13 cellular contexts compared by ENCODE assay signal in genomic region chr4:10007772-10008171, GRCh38. TPM values are rescaled to one million over a fixed set of nuclear protein-coding genes. Genes with fewer than 3 reads are reported as not detected.
DNase-seq lines count a peak whose midpoint lies in the region; ATAC-seq and TF ChIP-seq lines count a peak whose summit lies in the region.
"Had no signal": no experiment of that assay in that cellular context is flagged by ENCODE, and none has a peak within 500 bp of the region (broad histone marks: within the 10 kb centered on the region; RNA-seq: fewer than 3 reads in every experiment).

No MANE protein-coding gene starts in this region.

- intact Hi-C loops in activated CD8-positive, alpha-beta T cell treated with anti-CD3 and anti-CD28 coated beads for 36 hours (cut with micrococcal nuclease), result no loop called here
- intact Hi-C loops in PC-3 (cut with micrococcal nuclease), result loop anchor here (2.0 to 5.0 kb wide), 2 partner anchors 65 to 109 kb away; partner anchors contain the start of gene WDR1
- intact Hi-C loops in OCI-LY7 (cut with micrococcal nuclease; ENCODE audit: unreplicated experiment), result no loop called here

- no peaks in the 10 kb centered on the region for H3K9me2 ChIP-seq in PC-3 (replicated peaks; ENCODE audit: low read length)
- H3K9me2 ChIP-seq in OCI-LY7 (ENCODE audit: insufficient read depth, low read length), result no peaks in the 10 kb centered on the region

- no peaks in the 10 kb centered on the region for H4K20me1 ChIP-seq in PC-3 (ENCODE audit: low read length)
- H4K20me1 ChIP-seq in OCI-LY7 (ENCODE audit: insufficient read depth, low read length), result no peaks in the 10 kb centered on the region

- peaks cover 10% of the 10 kb centered on the region for H3F3A ChIP-seq in PC-3 (ENCODE audit: low read length, unreplicated experiment)

- H3K4me3 Mint-ChIP-seq in activated CD8-positive, alpha-beta T cell treated with anti-CD3 and anti-CD28 coated beads for 36 hours, result no peak overlapping the region
- no peak overlapping the region for H3K4me3 Mint-ChIP-seq in activated CD8-positive, alpha-beta T cell treated with anti-CD3 and anti-CD28 coated beads, Interleukin-2, amount 10 ng/mL, durations not matched to agents 7 days and 5 days
- no peak overlapping the region for H3K4me3 Mint-ChIP-seq in nephron progenitor cell
- H3K4me3 Mint-ChIP-seq: T-helper 2 cell treated with Interferon-gamma antibody and Interleukin-4, amounts not matched to agents 5 μg/mL and 100 μg/mL, for 36 hours had no signal

- TF ChIP-seq CTCF in activated CD8-positive, alpha-beta T cell treated with anti-CD3 and anti-CD28 coated beads for 36 hours (IDR thresholded peaks at IDR 0.05), result no peak
- no peak for TF ChIP-seq CTCF in PC-3 (conservative IDR thresholded peaks at IDR 0.05; ENCODE audit: low read depth, low read length)
- TF ChIP-seq CTCF in nephron progenitor cell (IDR thresholded peaks at IDR 0.05), result no peak
- no peak for TF ChIP-seq CTCF in OCI-LY7 (conservative IDR thresholded peaks at IDR 0.05; ENCODE audit: low read length)

- peaks cover 43% of the 10 kb centered on the region for H3K4me1 ChIP-seq in PC-3 (ENCODE audit: insufficient read depth, low read length)
- no peaks in the 10 kb centered on the region for H3K4me1 ChIP-seq in OCI-LY7 (ENCODE audit: insufficient read depth, low read length, poor library complexity, severe bottlenecking)

- H3K36me3 ChIP-seq in PC-3 (ENCODE audit: low read depth, low read length) (no peaks in the 10 kb centered on the region), OCI-LY7 (ENCODE audit: insufficient read depth, low read length) (no peaks in the 10 kb centered on the region)

- ATAC-seq in activated CD8-positive, alpha-beta T cell treated with anti-CD3 and anti-CD28 coated beads for 36 hours, result no peak
- no peak for ATAC-seq in activated CD8-positive, alpha-beta T cell treated with anti-CD3 and anti-CD28 coated beads, Interleukin-2, amount 10 ng/mL, durations not matched to agents 7 days and 5 days
- ATAC-seq in HG02642 (IDR thresholded peaks at IDR 0.05; ENCODE audit: poor library complexity, unreplicated experiment) (peak; percentile 61), PC-3 (no peak)

- no peak for DNase-seq in activated CD8-positive, alpha-beta T cell treated with anti-CD3 and anti-CD28 coated beads for 36 hours
- DNase-seq in activated CD8-positive, alpha-beta T cell treated with anti-CD3 and anti-CD28 coated beads, Interleukin-2, amount 10 ng/mL, durations not matched to agents 7 days and 5 days, result no peak
- DNase-seq in PC-3 (no peak), substantia nigra (lab: John Stamatoyannopoulos, UW) (no peak), nephron progenitor cell (no peak), OCI-LY7 (ENCODE audit: low spot score) (no peak), SKM-1 treated with dmso at 0.1 percent for 144 hours (lab: John Stamatoyannopoulos, UW; ENCODE audit: unreplicated experiment) (no peak)
- DNase-seq: activated gamma-delta T cell treated with Interleukin-2 at 50 U/mL for 16 hours; effector memory CD4-positive, alpha-beta T cell; NCI-H510A treated with DMSO at 0.1 percent for 48 hours had no signal

- H2AFZ ChIP-seq in PC-3 (ENCODE audit: low read length) (no peak overlapping the region), OCI-LY7 (ENCODE audit: low read length) (no peak overlapping the region)

- H3K27me3 Mint-ChIP-seq in activated CD8-positive, alpha-beta T cell treated with anti-CD3 and anti-CD28 coated beads for 36 hours, result no peaks in the 10 kb centered on the region
- H3K27me3 Mint-ChIP-seq in activated CD8-positive, alpha-beta T cell treated with anti-CD3 and anti-CD28 coated beads, Interleukin-2, amount 10 ng/mL, durations not matched to agents 7 days and 5 days (ENCODE audit: low read depth), result no peaks in the 10 kb centered on the region
- peaks cover 12% of the 10 kb centered on the region for H3K27me3 Mint-ChIP-seq in nephron progenitor cell (ENCODE audit: low read depth, poor library complexity)

- H3K9me3 Mint-ChIP-seq in activated CD8-positive, alpha-beta T cell treated with anti-CD3 and anti-CD28 coated beads for 36 hours, result no peaks in the 10 kb centered on the region
- no peaks in the 10 kb centered on the region for H3K9me3 Mint-ChIP-seq in activated CD8-positive, alpha-beta T cell treated with anti-CD3 and anti-CD28 coated beads, Interleukin-2, amount 10 ng/mL, durations not matched to agents 7 days and 5 days (ENCODE audit: insufficient read depth)
- no peaks in the 10 kb centered on the region for H3K9me3 Mint-ChIP-seq in nephron progenitor cell
- H3K9me3 Mint-ChIP-seq: T-helper 2 cell treated with Interferon-gamma antibody and Interleukin-4, amounts not matched to agents 5 μg/mL and 100 μg/mL, for 36 hours had no signal

- H3K79me2 ChIP-seq in PC-3 (ENCODE audit: low read length) (no peaks in the 10 kb centered on the region), OCI-LY7 (ENCODE audit: insufficient read depth, low read depth, low read length) (no peaks in the 10 kb centered on the region)

- BruUV-seq in PC-3 (replicated peaks; lab: Mats Ljungman, UMichigan), result no TSS peak
- no TSS peak for BruUV-seq in OCI-LY7 (replicated peaks; lab: Mats Ljungman, UMichigan)

- peaks cover 3% of the 10 kb centered on the region for H3K36me3 Mint-ChIP-seq in activated CD8-positive, alpha-beta T cell treated with anti-CD3 and anti-CD28 coated beads for 36 hours (ENCODE audit: low read depth)
- peaks cover 8% of the 10 kb centered on the region for H3K36me3 Mint-ChIP-seq in activated CD8-positive, alpha-beta T cell treated with anti-CD3 and anti-CD28 coated beads, Interleukin-2, amount 10 ng/mL, durations not matched to agents 7 days and 5 days (ENCODE audit: low read depth)
- no peaks in the 10 kb centered on the region for H3K36me3 Mint-ChIP-seq in nephron progenitor cell (ENCODE audit: low read depth)

- H3K27ac ChIP-seq in PC-3 (ENCODE audit: low read length) (peak overlapping the region; percentile 100), substantia nigra (ENCODE audit: low read depth, low read length, poor library complexity, severe bottlenecking) (peak overlapping the region; percentile 39), OCI-LY7 (ENCODE audit: low read depth, low read length, poor library complexity, severe bottlenecking) (no peak overlapping the region)

- H3K9me3 ChIP-seq in PC-3 (ENCODE audit: low read length) (no peaks in the 10 kb centered on the region), OCI-LY7 (ENCODE audit: low read length) (no peaks in the 10 kb centered on the region)

- H3K27me3 ChIP-seq in PC-3 (ENCODE audit: low read length), result no peaks in the 10 kb centered on the region

- peaks cover 62% of the 10 kb centered on the region for H3K4me1 Mint-ChIP-seq in activated CD8-positive, alpha-beta T cell treated with anti-CD3 and anti-CD28 coated beads for 36 hours (ENCODE audit: low read depth)
- peaks cover 68% of the 10 kb centered on the region for H3K4me1 Mint-ChIP-seq in activated CD8-positive, alpha-beta T cell treated with anti-CD3 and anti-CD28 coated beads, Interleukin-2, amount 10 ng/mL, durations not matched to agents 7 days and 5 days (ENCODE audit: low read depth)
- peaks cover 13% of the 10 kb centered on the region for H3K4me1 Mint-ChIP-seq in nephron progenitor cell

- H3K27ac Mint-ChIP-seq in activated CD8-positive, alpha-beta T cell treated with anti-CD3 and anti-CD28 coated beads for 36 hours, result peak overlapping the region; percentile 68
- H3K27ac Mint-ChIP-seq in activated CD8-positive, alpha-beta T cell treated with anti-CD3 and anti-CD28 coated beads, Interleukin-2, amount 10 ng/mL, durations not matched to agents 7 days and 5 days, result no peak overlapping the region
- H3K27ac Mint-ChIP-seq in nephron progenitor cell, result no peak overlapping the region
- H3K27ac Mint-ChIP-seq: T-helper 2 cell treated with Interferon-gamma antibody and Interleukin-4, amounts not matched to agents 5 μg/mL and 100 μg/mL, for 36 hours had no signal

- H3K4me2 ChIP-seq in PC-3 (ENCODE audit: low read length) (peak overlapping the region; percentile 72), OCI-LY7 (ENCODE audit: low read length) (no peak overlapping the region)

- peak overlapping the region; percentile 87 for H3K9ac ChIP-seq in PC-3 (ENCODE audit: low read length)

- CTCF ChIA-PET in activated CD8-positive, alpha-beta T cell treated with anti-CD3 and anti-CD28 coated beads for 36 hours (lab: Charles Lee), result interaction anchor here (1.5 to 1.7 kb wide), 3 partner anchors 11 to 304 kb away, joined by 3 to 6 read pairs (median 5); no protein-coding TSS in a partner anchor
- CTCF ChIA-PET in activated CD8-positive, alpha-beta T cell treated with anti-CD3 and anti-CD28 coated beads, Interleukin-2, amount 10 ng/mL, durations not matched to agents 7 days and 5 days (lab: Charles Lee), result interaction anchor here (1.4 to 5.8 kb wide), 3 partner anchors 6 to 12 kb away, joined by 3 to 44 read pairs (median 8); no protein-coding TSS in a partner anchor
- CTCF ChIA-PET in PC-3 (lab: Charles Lee) (no interaction called here), OCI-LY7 (lab: Charles Lee; ENCODE audit: unreplicated experiment) (interaction anchor here (0.6 kb wide), 1 partner anchor 123 kb away, joined by 3 read pairs; no protein-coding TSS in a partner anchor)

- POLR2A ChIA-PET in activated CD8-positive, alpha-beta T cell treated with anti-CD3 and anti-CD28 coated beads for 36 hours (lab: Charles Lee), result interaction anchor here (1.1 to 2.3 kb wide), 3 partner anchors 8 to 110 kb away, joined by 3 to 7 read pairs (median 4); partner anchors contain the start of gene WDR1
- POLR2A ChIA-PET in activated CD8-positive, alpha-beta T cell treated with anti-CD3 and anti-CD28 coated beads, Interleukin-2, amount 10 ng/mL, durations not matched to agents 7 days and 5 days (lab: Charles Lee), result interaction anchor here (1.1 kb wide), 1 partner anchor 45 kb away, joined by 3 read pairs; no protein-coding TSS in a partner anchor
- POLR2A ChIA-PET in PC-3 (lab: Charles Lee; ENCODE audit: unreplicated experiment) (interaction anchor here (0.7 to 0.8 kb wide), 2 partner anchors 102 to 109 kb away, joined by 4 read pairs; partner anchors contain the start of gene WDR1), OCI-LY7 (lab: Charles Lee) (no interaction called here)

- peak overlapping the region; percentile 49 for H3K4me3 ChIP-seq in PC-3 (ENCODE audit: low read length)
- H3K4me3 ChIP-seq in OCI-LY7 (ENCODE audit: low read depth, low read length, poor library complexity, severe bottlenecking), result no peak overlapping the region

RNA-seq across cellular contexts. Expression of gene SLC2A9, which starts 13.5 kb away (rescaled TPM):
- under 1 TPM; 0.54 TPM for total RNA-seq in activated CD8-positive, alpha-beta T cell treated with anti-CD3 and anti-CD28 coated beads for 36 hours
- total RNA-seq in activated CD8-positive, alpha-beta T cell treated with anti-CD3 and anti-CD28 coated beads, Interleukin-2, amount 10 ng/mL, durations not matched to agents 7 days and 5 days, result 1 to 10 TPM; 1.3 to 1.7 TPM
- total RNA-seq in PC-3 (2014; rRNA removed) (0.11 TPM in 1 of 2 replicates, not detected in the other), OCI-LY7 (2022) (not detected in 2 replicates)
- not detected in 2 replicates for total RNA-seq in OCI-LY7 (2014; rRNA removed; shearing (Covaris generic))
- total RNA-seq: A673 had no signal
